21 cellular contexts compared by ENCODE assay signal in genomic region chr1:25847929-25848328, GRCh38. TPM values are rescaled to one million over a fixed set of nuclear protein-coding genes. Genes with fewer than 3 reads are reported as not detected.
DNase-seq lines count a peak whose midpoint lies in the region; ATAC-seq and TF ChIP-seq lines count a peak whose summit lies in the region.
"Had no signal": no experiment of that assay in that cellular context is flagged by ENCODE, and none has a peak within 500 bp of the region (broad histone marks: within the 10 kb centered on the region; RNA-seq: fewer than 3 reads in every experiment).

No MANE protein-coding gene starts in this region.

- no peaks in the 10 kb centered on the region for H3K9me3 Mint-ChIP-seq in Caco-2 (ENCODE audit: unreplicated experiment)
- H3K9me3 Mint-ChIP-seq in endodermal cell = no peaks in the 10 kb centered on the region
- H3K9me3 Mint-ChIP-seq: CD14-positive monocyte; CD4-positive, alpha-beta T cell; CD8-positive, alpha-beta memory T cell; GM23338; H9 had no signal

- H3K27ac Mint-ChIP-seq in Caco-2 (ENCODE audit: unreplicated experiment) (peak overlapping the region; percentile 46), endodermal cell (peak overlapping the region; percentile 96)
- H3K27ac Mint-ChIP-seq: CD14-positive monocyte; CD4-positive, alpha-beta T cell; GM23338 had no signal

- H3K27me3 Mint-ChIP-seq in Caco-2 (ENCODE audit: insufficient read depth, unreplicated experiment) (no peaks in the 10 kb centered on the region), endodermal cell (ENCODE audit: insufficient read depth) (no peaks in the 10 kb centered on the region)
- H3K27me3 Mint-ChIP-seq: CD4-positive, alpha-beta T cell; CD8-positive, alpha-beta memory T cell had no signal

- BruUV-seq in Caco-2 (replicated peaks; lab: Mats Ljungman, UMichigan) = no TSS peak

- peaks cover 18% of the 10 kb centered on the region for H3K4me1 Mint-ChIP-seq in Caco-2 (ENCODE audit: low read depth, unreplicated experiment)
- peaks cover 37% of the 10 kb centered on the region for H3K4me1 Mint-ChIP-seq in endodermal cell
- H3K4me1 Mint-ChIP-seq: CD8-positive, alpha-beta memory T cell had no signal

- H3K36me3 ChIP-seq in Caco-2 (ENCODE audit: control insufficient read depth, insufficient read depth, low read length) (no peaks in the 10 kb centered on the region), endodermal cell (ENCODE audit: control insufficient read depth, insufficient read depth, low read length) (no peaks in the 10 kb centered on the region)
- H3K36me3 ChIP-seq: BE2C had no signal

- H3K36me3 Mint-ChIP-seq in Caco-2 (ENCODE audit: insufficient read depth, unreplicated experiment) = peaks cover 4% of the 10 kb centered on the region
- peaks cover 4% of the 10 kb centered on the region for H3K36me3 Mint-ChIP-seq in endodermal cell (ENCODE audit: low read depth)
- H3K36me3 Mint-ChIP-seq: CD14-positive monocyte; CD8-positive, alpha-beta memory T cell had no signal

- no peaks in the 10 kb centered on the region for H3K9me3 ChIP-seq in Caco-2
- peaks cover 6% of the 10 kb centered on the region for H3K9me3 ChIP-seq in endodermal cell (ENCODE audit: control insufficient read depth, low read length)
- H3K9me3 ChIP-seq: A549, BE2C had no signal

- peak overlapping the region; percentile 70 for H3K9ac ChIP-seq in endodermal cell (ENCODE audit: extremely low read depth, low read length, poor library complexity, severe bottlenecking)
- H3K9ac ChIP-seq: BLaER1 treated with 17β-estradiol and CSF1 and Interleukin-3, amounts not matched to agents 10 nM and 100 nM had no signal

- no peak overlapping the region for H3K27ac ChIP-seq in endodermal cell (ENCODE audit: low read depth, low read length)
- H3K27ac ChIP-seq: A549 had no signal

- no peak for TF ChIP-seq CTCF in Caco-2 (IDR thresholded peaks at IDR 0.05; ENCODE audit: insufficient read depth in 1 of 2, low read depth in 1 of 2, low read length in 1 of 2, severe bottlenecking in 1 of 2, unreplicated experiment in 1 of 2)
- no peak for TF ChIP-seq CTCF in endodermal cell (conservative IDR thresholded peaks at IDR 0.05)
- TF ChIP-seq CTCF in GM20000 (IDR thresholded peaks at IDR 0.05; ENCODE audit: extremely low read depth, missing control alignments) = no peak

- 67 to 72% methylated on average over 3 to 4 of the region's 4 CpGs for whole genome bisulfite sequencing in endodermal cell (ENCODE audit: insufficient coverage in 1 of 2, insufficient read length in 1 of 2), 2 experiments

- CTCF ChIA-PET in Caco-2 (lab: Charles Lee) = interaction anchor here (1.0 to 1.2 kb wide), 2 partner anchors 150 to 231 kb away, joined by 5 to 7 read pairs; partner anchors contain the start of gene PAFAH2

- H3K27me3 ChIP-seq in Caco-2 (replicated peaks; ENCODE audit: control insufficient read depth, insufficient read depth, low read length) = no peaks in the 10 kb centered on the region
- H3K27me3 ChIP-seq in endodermal cell (ENCODE audit: control insufficient read depth, insufficient read depth, low read length, poor library complexity, severe bottlenecking) = no peaks in the 10 kb centered on the region
- H3K27me3 ChIP-seq: BE2C; BLaER1 treated with 17β-estradiol and CSF1 and Interleukin-3, amounts not matched to agents 10 nM and 100 nM had no signal

- H3K4me3 Mint-ChIP-seq in Caco-2 (ENCODE audit: unreplicated experiment) = no peak overlapping the region
- H3K4me3 Mint-ChIP-seq in endodermal cell = peak overlapping the region; percentile 20
- H3K4me3 Mint-ChIP-seq: CD14-positive monocyte; CD4-positive, alpha-beta T cell; CD8-positive, alpha-beta memory T cell; GM23338; H9 had no signal

- peaks cover 10% of the 10 kb centered on the region for H3K4me1 ChIP-seq in Caco-2
- H3K4me1 ChIP-seq in endodermal cell (ENCODE audit: control insufficient read depth, insufficient read depth, low read length) = peaks cover 9% of the 10 kb centered on the region
- H3K4me1 ChIP-seq: A549, BE2C had no signal

- no peak for ATAC-seq in GM18498 (IDR thresholded peaks at IDR 0.05; ENCODE audit: unreplicated experiment)
- ATAC-seq: A549, GM23338, HCT116 had no signal

- POLR2A ChIA-PET in Caco-2 (lab: Charles Lee) = no interaction called here

- H3K4me3 ChIP-seq in Caco-2 (ENCODE audit: low read depth, low read length) (no peak overlapping the region), endodermal cell (ENCODE audit: low read length) (peak overlapping the region; percentile 72)
- H3K4me3 ChIP-seq: A549; BLaER1 treated with 17β-estradiol and CSF1 and Interleukin-3, amounts not matched to agents 10 nM and 100 nM; GM23338 had no signal

- intact Hi-C loops in Caco-2 (cut with micrococcal nuclease; ENCODE audit: unreplicated experiment) = no loop called here

- DNase-seq in Caco-2 (no peak), NCI-H82 treated with DMSO at 0.1 percent for 48 hours (lab: John Stamatoyannopoulos, UW; ENCODE audit: unreplicated experiment) (peak; percentile 80), endodermal cell (no peak), HK-2 (ENCODE audit: unreplicated experiment) (no peak), GM20000 (ENCODE audit: low spot score) (no peak)
- DNase-seq: 8988T; ACHN; AML-193; BE2C; Calu3; CD4-positive, alpha-beta T cell; CD8-positive, alpha-beta memory T cell; DMS153; DND-41; H9 had no signal

RNA-seq across cellular contexts. Expression of gene AUNIP, which starts 11.3 kb away (rescaled TPM):
- 12.3 and 16.8 TPM in 2 replicates for total RNA-seq in Caco-2 (2022)
- total RNA-seq in endodermal cell = 10 to 100 TPM; 14.3 to 19.5 TPM
- 8.0 TPM for polyA plus RNA-seq in endodermal cell (2013, experiment 1 of 2)
- 7.4 TPM for polyA plus RNA-seq in endodermal cell (2013, experiment 2 of 2)
- total RNA-seq: CD4-positive, alpha-beta T cell had no signal
- polyA plus RNA-seq: CD8-positive, alpha-beta memory T cell had no signal

RNA-seq across cellular contexts. Expression of gene PAQR7, which starts 27.6 kb away (rescaled TPM):
- 22.3 and 26.0 TPM in 2 replicates for total RNA-seq in Caco-2 (2022)
- total RNA-seq in endodermal cell = 10 to 100 TPM; 11.7 to 15.0 TPM
- 5.5 TPM for polyA plus RNA-seq in endodermal cell (2013, experiment 1 of 2)
- polyA plus RNA-seq in endodermal cell (2013, experiment 2 of 2) = 5.7 TPM

RNA-seq across cellular contexts. Expression of gene MTFR1L, which starts 28.2 kb away (rescaled TPM):
- total RNA-seq in Caco-2 (2022) = 23.5 and 26.2 TPM in 2 replicates
- total RNA-seq in endodermal cell = 10 to 100 TPM; 31.6 to 36.2 TPM
- 55.7 TPM for polyA plus RNA-seq in endodermal cell (2013, experiment 1 of 2)
- 50.5 TPM for polyA plus RNA-seq in endodermal cell (2013, experiment 2 of 2)

RNA-seq across cellular contexts. Expression of gene SELENON, which starts 47.9 kb away (rescaled TPM):
- total RNA-seq in Caco-2 (2022) (58.3 and 60.6 TPM in 2 replicates), endodermal cell (10 to 100 TPM; 91.2 to 93.3 TPM)
- polyA plus RNA-seq in endodermal cell (2013, experiment 1 of 2) = 127 TPM
- 114 TPM for polyA plus RNA-seq in endodermal cell (2013, experiment 2 of 2)

RNA-seq across cellular contexts. Expression of gene STMN1, which starts 58.3 kb away (rescaled TPM):
- total RNA-seq in Caco-2 (2022) (188 and 207 TPM in 2 replicates), endodermal cell (100 to 1,000 TPM; 543 to 585 TPM)
- 1,221 TPM for polyA plus RNA-seq in endodermal cell (2013, experiment 1 of 2)
- 1,270 TPM for polyA plus RNA-seq in endodermal cell (2013, experiment 2 of 2)
